In the genomic region with DNA sequence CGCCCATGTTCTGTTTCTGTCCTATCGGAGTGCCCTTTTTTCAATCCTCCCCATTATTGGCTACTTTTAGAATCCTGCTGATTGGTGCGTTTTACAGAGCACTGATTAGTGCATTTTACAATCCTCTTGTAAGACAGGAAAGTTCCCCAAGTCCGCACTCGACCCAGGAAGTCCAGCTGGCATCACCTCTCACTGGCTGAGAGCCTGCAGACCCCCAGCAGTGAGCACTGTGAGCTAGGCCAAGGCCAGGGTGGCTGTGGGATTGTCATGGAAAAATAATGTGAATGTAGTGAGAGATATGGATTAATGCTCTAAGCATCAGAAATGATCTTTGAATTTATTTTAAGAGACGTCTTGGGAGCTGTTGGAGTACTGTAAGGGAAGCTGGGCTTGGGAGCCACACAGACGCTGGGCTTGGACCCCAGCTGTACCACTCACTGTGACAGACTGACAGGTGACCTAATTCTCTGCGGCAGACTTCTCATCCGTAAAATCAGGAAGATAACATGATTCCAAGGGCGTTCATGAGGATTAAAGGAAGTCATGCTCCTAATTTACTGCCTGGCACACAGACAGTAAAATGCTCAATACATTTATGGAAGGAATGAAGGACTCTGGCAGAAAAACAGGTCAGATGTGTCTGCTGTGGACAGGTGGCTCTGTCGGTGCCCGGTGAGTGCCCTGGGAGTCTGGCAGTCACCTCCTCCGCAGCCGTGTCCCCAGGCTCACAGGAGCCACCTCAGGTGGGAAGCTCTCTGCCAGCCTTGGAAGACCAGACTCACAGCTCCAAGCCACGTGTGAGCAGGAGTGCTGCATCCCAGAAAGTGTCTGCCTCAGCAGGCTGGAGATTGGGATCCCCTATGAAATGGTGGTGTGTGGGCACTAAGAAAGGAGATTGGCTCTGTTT, we compare ENCODE assay signal across 29 cellular contexts.
DNase-seq lines count a peak whose midpoint lies in the region; ATAC-seq and TF ChIP-seq lines count a peak whose summit lies in the region.
"Had no signal": no experiment of that assay in that cellular context is flagged by ENCODE, and none has a peak within 500 bp of the region (broad histone marks: within the 10 kb centered on the region; RNA-seq: fewer than 3 reads in every experiment).

No MANE protein-coding gene starts in this region.

- H3K9ac ChIP-seq in BLaER1: no peak overlapping the region
- H3K9ac ChIP-seq: KMS-11, parathyroid adenoma had no signal

- H3K9me3 ChIP-seq in BLaER1 (peaks cover 27% of the 10 kb centered on the region), HEK293 (ENCODE audit: control insufficient read depth, insufficient read depth, low read depth, low read length) (no peaks in the 10 kb centered on the region)
- H3K9me3 ChIP-seq: BE2C, colonic mucosa, gastroesophageal sphincter, Peyer's patch, right atrium auricular region had no signal

- peak overlapping the region; percentile 70 for H3K4me2 ChIP-seq in BLaER1
- H3K4me2 ChIP-seq: KMS-11 had no signal

- H3K4me3 ChIP-seq in BLaER1 (no peak overlapping the region), HEK293 (ENCODE audit: low read depth, low read length) (no peak overlapping the region)
- H3K4me3 ChIP-seq: colonic mucosa, gastroesophageal sphincter, Peyer's patch, right atrium auricular region had no signal

- CTCF ChIA-PET in HEK293 (lab: Yijun Ruan, JAX): interaction anchor here (0.6 to 0.7 kb wide), 2 partner anchors 8 to 377 kb away, joined by 3 read pairs; no protein-coding TSS in a partner anchor
- CTCF ChIA-PET in activated naive CD4-positive, alpha-beta T cell treated with anti-CD3 and anti-CD28 coated beads, Interleukin-2, amount 10 ng/mL, durations not matched to agents 7 days and 5 days (lab: Charles Lee): no interaction called here

- intact Hi-C loops in left cardiac atrium (cut with DNase I): no loop called here

- H3K4me1 Mint-ChIP-seq in naive thymus-derived CD8-positive, alpha-beta T cell: peaks cover 7 to 13% (median 10%) of the 10 kb centered on the region in 4 donors
- H3K4me1 Mint-ChIP-seq in activated naive CD4-positive, alpha-beta T cell treated with anti-CD3 and anti-CD28 coated beads, Interleukin-2, amount 10 ng/mL, durations not matched to agents 7 days and 5 days: peaks cover 9% of the 10 kb centered on the region

- no peaks in the 10 kb centered on the region for H3K27me3 ChIP-seq in BLaER1
- H3K27me3 ChIP-seq: BE2C, colonic mucosa, gastroesophageal sphincter, Peyer's patch, right atrium auricular region had no signal

- H3K27ac ChIP-seq in BLaER1 (no peak overlapping the region), HEK293 (ENCODE audit: extremely low read depth, low read depth, low read length) (no peak overlapping the region)
- H3K27ac ChIP-seq: colonic mucosa, gastroesophageal sphincter, KMS-11, parathyroid adenoma, Peyer's patch, right atrium auricular region had no signal

- ATAC-seq in naive thymus-derived CD8-positive, alpha-beta T cell: no peak
- no peak for ATAC-seq in left cardiac atrium
- ATAC-seq: gastroesophageal sphincter; stimulated activated naive CD8-positive, alpha-beta T cell treated with anti-CD3 and anti-CD28 coated beads, Interleukin-15, Interleukin-2, amounts not matched to agents 100 U/mL and 50 U/mL, for 24 hours had no signal

- no peak overlapping the region for H3K4me3 Mint-ChIP-seq in naive thymus-derived CD8-positive, alpha-beta T cell
- no peak overlapping the region for H3K4me3 Mint-ChIP-seq in activated naive CD4-positive, alpha-beta T cell treated with anti-CD3 and anti-CD28 coated beads, Interleukin-2, amount 10 ng/mL, durations not matched to agents 7 days and 5 days
- H3K4me3 Mint-ChIP-seq: activated CD4-positive, alpha-beta T cell treated with anti-CD3 and anti-CD28 coated beads, Interleukin-2, amount 10 ng/mL, durations not matched to agents 7 days and 5 days; activated naive CD8-positive, alpha-beta T cell treated with anti-CD3 and anti-CD28 coated beads for 36 hours; nephron had no signal

- TF ChIP-seq CTCF in HEK293 (tag by site-specific recombination; IDR thresholded peaks at IDR 0.05): no peak

- H3K36me3 Mint-ChIP-seq in naive thymus-derived CD8-positive, alpha-beta T cell: no peaks in the 10 kb centered on the region
- H3K36me3 Mint-ChIP-seq in activated naive CD4-positive, alpha-beta T cell treated with anti-CD3 and anti-CD28 coated beads, Interleukin-2, amount 10 ng/mL, durations not matched to agents 7 days and 5 days: no peaks in the 10 kb centered on the region
- H3K36me3 Mint-ChIP-seq: activated naive CD8-positive, alpha-beta T cell treated with anti-CD3 and anti-CD28 coated beads for 36 hours had no signal

- no peaks in the 10 kb centered on the region for H3K27me3 Mint-ChIP-seq in naive thymus-derived CD8-positive, alpha-beta T cell
- H3K27me3 Mint-ChIP-seq in activated naive CD4-positive, alpha-beta T cell treated with anti-CD3 and anti-CD28 coated beads, Interleukin-2, amount 10 ng/mL, durations not matched to agents 7 days and 5 days: peaks cover 18% of the 10 kb centered on the region
- H3K27me3 Mint-ChIP-seq: activated naive CD8-positive, alpha-beta T cell treated with anti-CD3 and anti-CD28 coated beads for 36 hours had no signal

- no peaks in the 10 kb centered on the region for H4K20me1 ChIP-seq in BLaER1

- H3K9me3 Mint-ChIP-seq in naive thymus-derived CD8-positive, alpha-beta T cell: no peaks in the 10 kb centered on the region
- no peaks in the 10 kb centered on the region for H3K9me3 Mint-ChIP-seq in activated naive CD4-positive, alpha-beta T cell treated with anti-CD3 and anti-CD28 coated beads, Interleukin-2, amount 10 ng/mL, durations not matched to agents 7 days and 5 days
- H3K9me3 Mint-ChIP-seq: activated CD4-positive, alpha-beta T cell treated with anti-CD3 and anti-CD28 coated beads, Interleukin-2, amount 10 ng/mL, durations not matched to agents 7 days and 5 days; activated naive CD8-positive, alpha-beta T cell treated with anti-CD3 and anti-CD28 coated beads for 36 hours; nephron had no signal

- POLR2A ChIA-PET in HEK293 (lab: Yijun Ruan, JAX): no interaction called here
- POLR2A ChIA-PET in naive thymus-derived CD8-positive, alpha-beta T cell (lab: Charles Lee): interaction anchor here (0.6 kb wide), 1 partner anchor 114 kb away, joined by 4 read pairs; no protein-coding TSS in a partner anchor

- H3K36me3 ChIP-seq in BLaER1 (no peaks in the 10 kb centered on the region), HEK293 (ENCODE audit: control insufficient read depth in 2 of 2, insufficient read depth in 1 of 2, low read length in 2 of 2) (no peaks in the 10 kb centered on the region)
- H3K36me3 ChIP-seq: BE2C, colonic mucosa, gastroesophageal sphincter, Peyer's patch, right atrium auricular region had no signal

- DNase-seq in NCI-H69 (lab: John Stamatoyannopoulos, UW) (peak; percentile 33), left kidney (ENCODE audit: low read depth, low spot score) (peak; percentile 10), left cardiac atrium (no peak)
- DNase-seq in naive thymus-derived CD8-positive, alpha-beta T cell: no peak
- DNase-seq in activated naive CD4-positive, alpha-beta T cell treated with anti-CD3 and anti-CD28 coated beads, Interleukin-2, amount 10 ng/mL, durations not matched to agents 7 days and 5 days: no peak
- DNase-seq: activated CD4-positive, alpha-beta T cell treated with anti-CD3 and anti-CD28 coated beads, Interleukin-2, amount 10 ng/mL, durations not matched to agents 7 days and 5 days; activated effector memory CD4-positive, alpha-beta T cell treated with anti-CD3 and anti-CD28 coated beads, Interleukin-2, amount 50 U/mL, for 16 hours; activated naive CD8-positive, alpha-beta T cell treated with anti-CD3 and anti-CD28 coated beads for 36 hours; BE2C; colonic mucosa; DMS153; effector CD4-positive, alpha-beta T cell; H7; mammary epithelial cell; MM.1S; NCI-H2107; Peyer's patch; SHP77; small intestine; stimulated activated CD4-positive, alpha-beta T cell treated with anti-CD3 and anti-CD28 coated beads, Interleukin-1b, Interleukin-23, amount 100 ng/mL, for 48 hours; stimulated activated naive CD8-positive, alpha-beta T cell treated with anti-CD3 and anti-CD28 coated beads, Interleukin-15, Interleukin-2, amounts not matched to agents 100 U/mL and 50 U/mL, for 24 hours; SW 1271 had no signal

- H3K27ac Mint-ChIP-seq in naive thymus-derived CD8-positive, alpha-beta T cell: no peak overlapping the region
- no peak overlapping the region for H3K27ac Mint-ChIP-seq in activated naive CD4-positive, alpha-beta T cell treated with anti-CD3 and anti-CD28 coated beads, Interleukin-2, amount 10 ng/mL, durations not matched to agents 7 days and 5 days
- H3K27ac Mint-ChIP-seq: activated CD4-positive, alpha-beta T cell treated with anti-CD3 and anti-CD28 coated beads, Interleukin-2, amount 10 ng/mL, durations not matched to agents 7 days and 5 days; activated naive CD8-positive, alpha-beta T cell treated with anti-CD3 and anti-CD28 coated beads for 36 hours; nephron had no signal

- H3K4me1 ChIP-seq in BLaER1 (peaks cover 31% of the 10 kb centered on the region), HEK293 (ENCODE audit: control insufficient read depth, insufficient read depth, low read length) (no peaks in the 10 kb centered on the region)
- H3K4me1 ChIP-seq: BE2C, colonic mucosa, gastroesophageal sphincter, parathyroid adenoma, Peyer's patch, right atrium auricular region had no signal

TF ChIP-seq in HEK293, 187 proteins besides CTCF, POLR2A, EP300 and RAD21:
- peak; percentile 51 for TF ChIP-seq ZNF335 (tag by site-specific recombination; conservative IDR thresholded peaks at IDR 0.05)
- no peak for TF ChIP-seq ZNF48 (tag by site-specific recombination; IDR thresholded peaks at IDR 0.05)
- TF ChIP-seq ZBTB7A (tag by site-specific recombination; IDR thresholded peaks at IDR 0.05; ENCODE audit: low read depth): no peak
- TF ChIP-seq, protein P1, sequence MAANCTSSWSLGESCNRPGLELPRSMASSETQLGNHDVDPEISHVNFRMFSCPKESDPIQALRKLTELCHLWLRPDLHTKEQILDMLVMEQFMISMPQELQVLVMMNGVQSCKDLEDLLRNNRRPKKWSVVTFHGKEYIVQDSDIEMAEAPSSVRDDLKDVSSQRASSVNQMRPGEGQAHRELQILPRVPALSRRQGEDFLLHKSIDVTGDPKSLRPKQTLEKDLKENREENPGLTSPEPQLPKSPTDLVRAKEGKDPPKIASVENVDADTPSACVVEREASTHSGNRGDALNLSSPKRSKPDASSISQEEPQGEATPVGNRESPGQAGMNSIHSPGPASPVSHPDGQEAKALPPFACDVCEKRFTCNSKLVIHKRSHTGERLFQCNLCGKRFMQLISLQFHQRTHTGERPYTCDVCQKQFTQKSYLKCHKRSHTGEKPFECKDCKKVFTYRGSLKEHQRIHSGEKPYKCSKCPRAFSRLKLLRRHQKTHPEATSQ (tag by site-specific recombination; IDR thresholded peaks at IDR 0.05): no peak
TF ChIP-seq in HEK293: peak in this region for 1.

Comparison
In these comparisons a context has a peak if more than half of its experiments do, and no peak if none do; other contexts are left out.
1. DNase-seq: peak in NCI-H69 (single experiment) and left kidney (single experiment); none in naive thymus-derived CD8-positive, alpha-beta T cell (0 of 10), activated naive CD4-positive, alpha-beta T cell treated with anti-CD3 and anti-CD28 coated beads, Interleukin-2, amount 10 ng/mL, durations not matched to agents 7 days and 5 days (single experiment) and left cardiac atrium (single experiment).